ENCODE assay signal across 10 cellular contexts in genomic region chr7:90931996-90932912, GRCh38.
DNase-seq lines count a peak whose midpoint lies in the region; ATAC-seq and TF ChIP-seq lines count a peak whose summit lies in the region.
"Had no signal": no experiment of that assay in that cellular context is flagged by ENCODE, and none has a peak within 500 bp of the region (broad histone marks: within the 10 kb centered on the region; RNA-seq: fewer than 3 reads in every experiment).

No MANE protein-coding gene starts in this region.

- H3K27ac Mint-ChIP-seq in immature natural killer cell, result no peak overlapping the region
- H3K27ac Mint-ChIP-seq: CD4-positive, CD25-positive, alpha-beta regulatory T cell had no signal

- H3K27me3 Mint-ChIP-seq in immature natural killer cell (ENCODE audit: low read depth in 3 of 3), result peaks cover 0 to 2% (median 0%) of the 10 kb centered on the region in 3 donors
- H3K27me3 Mint-ChIP-seq: CD4-positive, CD25-positive, alpha-beta regulatory T cell had no signal

- DNase-seq in DMS153 treated with DMSO at 0.1 percent for 48 hours (lab: John Stamatoyannopoulos, UW; ENCODE audit: unreplicated experiment) (peak; percentile 2), OCI-LY7 (ENCODE audit: low spot score) (peak; percentile 48), prostate gland (ENCODE audit: low spot score) (no peak), immature natural killer cell (no peak), activated gamma-delta T cell (lab: John Stamatoyannopoulos, UW) (no peak)
- DNase-seq: CD4-positive, CD25-positive, alpha-beta regulatory T cell; ovary had no signal

- peaks cover 6 to 18% (median 8%) of the 10 kb centered on the region in 6 donors for H3K9me3 Mint-ChIP-seq in immature natural killer cell

- H2AFZ ChIP-seq in OCI-LY7 (ENCODE audit: low read length), result no peak overlapping the region

- CTCF ChIA-PET in OCI-LY7 (lab: Charles Lee; ENCODE audit: unreplicated experiment), result interaction anchor here (0.6 kb wide), 1 partner anchor 94 kb away, joined by 3 read pairs; no protein-coding TSS in a partner anchor

- no peak for TF ChIP-seq CTCF in OCI-LY7 (conservative IDR thresholded peaks at IDR 0.05; ENCODE audit: low read length)
- no peak for TF ChIP-seq CTCF in prostate gland (IDR thresholded peaks at IDR 0.05)

- peak overlapping the region; percentile 43 for H3K4me2 ChIP-seq in OCI-LY7 (ENCODE audit: low read length)

- no peak overlapping the region for H3K4me3 ChIP-seq in OCI-LY7 (ENCODE audit: low read depth, low read length, poor library complexity, severe bottlenecking)
- no peak overlapping the region for H3K4me3 ChIP-seq in prostate gland
- H3K4me3 ChIP-seq: ovary had no signal

- ATAC-seq in GM19467 (IDR thresholded peaks at IDR 0.05; ENCODE audit: unreplicated experiment), result peak; percentile 96
- ATAC-seq in HG03139 (IDR thresholded peaks at IDR 0.05; ENCODE audit: unreplicated experiment), result peak; percentile 99
- ATAC-seq in activated CD4-positive, CD25-positive, alpha-beta regulatory T cell treated with anti-CD3 and anti-CD28 coated beads, Interleukin-2, amount 50 U/mL, for 24 hours, result no peak

- intact Hi-C loops in OCI-LY7 (cut with micrococcal nuclease; ENCODE audit: unreplicated experiment) (loop anchor here (5.0 kb wide), 1 partner anchor 175 kb away; no protein-coding TSS in a partner anchor), prostate gland (cut with DNase I) (no loop called here)

- H3K27ac ChIP-seq in OCI-LY7 (ENCODE audit: low read depth, low read length, poor library complexity, severe bottlenecking), result peak overlapping the region; percentile 29
- H3K27ac ChIP-seq in prostate gland, result no peak overlapping the region
- H3K27ac ChIP-seq: ovary had no signal

- no peak for TF ChIP-seq POLR2A in prostate gland (IDR thresholded peaks at IDR 0.05)

- no peaks in the 10 kb centered on the region for H3K36me3 Mint-ChIP-seq in immature natural killer cell
- H3K36me3 Mint-ChIP-seq: CD4-positive, CD25-positive, alpha-beta regulatory T cell had no signal

- H3K9me2 ChIP-seq in OCI-LY7 (ENCODE audit: insufficient read depth, low read length), result no peaks in the 10 kb centered on the region

- POLR2A ChIA-PET in OCI-LY7 (lab: Charles Lee), result interaction anchor here (0.6 to 1.8 kb wide), 11 partner anchors 8 to 1136 kb away, joined by 3 to 7 read pairs (median 3); no protein-coding TSS in a partner anchor

- H3K36me3 ChIP-seq in OCI-LY7 (ENCODE audit: insufficient read depth, low read length) (peaks cover 20% of the 10 kb centered on the region), prostate gland (no peaks in the 10 kb centered on the region)
- H3K36me3 ChIP-seq: ovary had no signal

- no peaks in the 10 kb centered on the region for H3K27me3 ChIP-seq in prostate gland (replicated peaks; ENCODE audit: insufficient read depth)
- H3K27me3 ChIP-seq: ovary had no signal

- BruUV-seq in OCI-LY7 (replicated peaks; lab: Mats Ljungman, UMichigan), result no TSS peak

- H3K79me2 ChIP-seq in OCI-LY7 (ENCODE audit: insufficient read depth, low read depth, low read length), result no peaks in the 10 kb centered on the region

- no peaks in the 10 kb centered on the region; the same call in 1 of the 2 replicates for H3K9me3 ChIP-seq in OCI-LY7 (ENCODE audit: low read length)
- H3K9me3 ChIP-seq in prostate gland, result no peaks in the 10 kb centered on the region
- H3K9me3 ChIP-seq: ovary had no signal

- H3K4me1 ChIP-seq in OCI-LY7 (ENCODE audit: insufficient read depth, low read length, poor library complexity, severe bottlenecking) (peaks cover 42% of the 10 kb centered on the region), prostate gland (replicated peaks) (no peaks in the 10 kb centered on the region)

- WGBS in prostate gland, result 78% methylated on average over 5 of the region's 5 CpGs

- H3K4me1 Mint-ChIP-seq in immature natural killer cell, result no peaks in the 10 kb centered on the region

- H4K20me1 ChIP-seq in OCI-LY7 (ENCODE audit: insufficient read depth, low read length), result no peaks in the 10 kb centered on the region

- no peak overlapping the region for H3K4me3 Mint-ChIP-seq in immature natural killer cell
- H3K4me3 Mint-ChIP-seq: CD4-positive, CD25-positive, alpha-beta regulatory T cell had no signal

Comparison
In these comparisons a context has a peak if more than half of its experiments do, and no peak if none do; other contexts are left out.
1. DNase-seq: peak in DMS153 treated with DMSO at 0.1 percent for 48 hours (single experiment) and OCI-LY7 (single experiment); none in prostate gland (single experiment), immature natural killer cell (0 of 3) and activated gamma-delta T cell (single experiment).
2. ATAC-seq: peak in GM19467 (single experiment) and HG03139 (single experiment); none in activated CD4-positive, CD25-positive, alpha-beta regulatory T cell treated with anti-CD3 and anti-CD28 coated beads, Interleukin-2, amount 50 U/mL, for 24 hours (0 of 2).